ENCODE assay signal across 11 cellular contexts in genomic region chr3:111714305-111714704, GRCh38. TPM values are rescaled to one million over a fixed set of nuclear protein-coding genes. Genes with fewer than 3 reads are reported as not detected.
DNase-seq lines count a peak whose midpoint lies in the region; ATAC-seq, FAIRE-seq and TF ChIP-seq lines count a peak whose summit lies in the region.
"Had no signal": no experiment of that assay in that cellular context is flagged by ENCODE, and none has a peak within 500 bp of the region (broad histone marks: within the 10 kb centered on the region; RNA-seq: fewer than 3 reads in every experiment).

No MANE protein-coding gene starts in this region.

- H3K9me3 Mint-ChIP-seq in neural progenitor cell (no peaks in the 10 kb centered on the region), Calu3 (ENCODE audit: low read depth, unreplicated experiment) (no peaks in the 10 kb centered on the region)
- no peaks in the 10 kb centered on the region for H3K9me3 Mint-ChIP-seq in activated CD4-positive, alpha-beta T cell treated with anti-CD3 and anti-CD28 coated beads, Interleukin-2, amount 10 ng/mL, durations not matched to agents 7 days and 5 days
- no peaks in the 10 kb centered on the region for H3K9me3 Mint-ChIP-seq in naive thymus-derived CD8-positive, alpha-beta T cell
- H3K9me3 Mint-ChIP-seq: activated CD4-positive, alpha-beta T cell treated with anti-CD3 and anti-CD28 coated beads, Interleukin-2, amount 10 ng/mL, durations not matched to agents 24 days and 14 days had no signal

- WGBS in GM23248 (ENCODE audit: low coverage in 1 of 2, low lambda C conversion rate in 2 of 2, missing lambda C conversion rate in 2 of 2), 2 experiments = 56 to 60% methylated on average over 1 of the region's 1 CpG

- H2AFZ ChIP-seq in GM23248 (no peak overlapping the region), neural progenitor cell (replicated peaks) (no peak overlapping the region)

- DNase-seq in GM23248 (peak; percentile 79), RCC 7860 (ENCODE audit: low spot score) (peak; percentile 37), choroid plexus epithelial cell (ENCODE audit: low read depth) (peak; percentile 40), neural progenitor cell (ENCODE audit: low spot score) (peak; percentile 40), Calu3 (no peak), ecto neural progenitor cell (ENCODE audit: low spot score) (no peak)
- DNase-seq in activated CD4-positive, alpha-beta T cell treated with anti-CD3 and anti-CD28 coated beads, Interleukin-2, amount 10 ng/mL, durations not matched to agents 7 days and 5 days = no peak
- DNase-seq in naive thymus-derived CD8-positive, alpha-beta T cell = no peak
- DNase-seq: activated CD4-positive, alpha-beta T cell treated with anti-CD3 and anti-CD28 coated beads, Interleukin-2, amount 10 ng/mL, durations not matched to agents 24 days and 14 days; activated gamma-delta T cell treated with Interleukin-2 at 50 U/mL for 16 hours; DMS153 had no signal

- no TSS peak for BruUV-seq in Calu3 (replicated peaks; lab: Mats Ljungman, UMichigan)

- no peaks in the 10 kb centered on the region for H3K36me3 ChIP-seq in GM23248 (ENCODE audit: low read depth)
- H3K36me3 ChIP-seq in neural progenitor cell = no peaks in the 10 kb centered on the region

- TF ChIP-seq CTCF in choroid plexus epithelial cell (conservative IDR thresholded peaks at IDR 0.05; ENCODE audit: low read depth, low read length) (no peak), neural progenitor cell (IDR thresholded peaks at IDR 0.05) (peak; percentile 16), Calu3 (IDR thresholded peaks at IDR 0.05; ENCODE audit: unreplicated experiment) (no peak)

- no peak for ATAC-seq in naive thymus-derived CD8-positive, alpha-beta T cell

- H3K4me1 Mint-ChIP-seq in neural progenitor cell = peaks cover 12% of the 10 kb centered on the region
- peaks cover 8% of the 10 kb centered on the region for H3K4me1 Mint-ChIP-seq in Calu3 (ENCODE audit: low read depth, unreplicated experiment)
- H3K4me1 Mint-ChIP-seq in activated CD4-positive, alpha-beta T cell treated with anti-CD3 and anti-CD28 coated beads, Interleukin-2, amount 10 ng/mL, durations not matched to agents 7 days and 5 days = peaks cover 10% of the 10 kb centered on the region
- peaks cover 4 to 12% (median 10%) of the 10 kb centered on the region in 4 donors for H3K4me1 Mint-ChIP-seq in naive thymus-derived CD8-positive, alpha-beta T cell

- no peak overlapping the region for H3K4me2 ChIP-seq in GM23248 (ENCODE audit: unreplicated experiment)
- no peak overlapping the region for H3K4me2 ChIP-seq in neural progenitor cell

- POLR2A ChIA-PET in activated CD4-positive, alpha-beta T cell treated with anti-CD3 and anti-CD28 coated beads, Interleukin-2, amount 10 ng/mL, durations not matched to agents 7 days and 5 days (lab: Charles Lee) = interaction anchor here (0.6 to 0.9 kb wide), 2 partner anchors 45 to 299 kb away, joined by 3 to 4 read pairs; no protein-coding TSS in a partner anchor
- POLR2A ChIA-PET in naive thymus-derived CD8-positive, alpha-beta T cell (lab: Charles Lee) = no interaction called here

- H3K4me3 ChIP-seq in GM23248 = no peak overlapping the region
- H3K4me3 ChIP-seq in choroid plexus epithelial cell (ENCODE audit: low read depth, low read length) = no peak overlapping the region
- no peak overlapping the region for H3K4me3 ChIP-seq in neural progenitor cell

- H3K27me3 Mint-ChIP-seq in neural progenitor cell (ENCODE audit: insufficient read depth, low read depth) (no peaks in the 10 kb centered on the region), Calu3 (ENCODE audit: unreplicated experiment) (no peaks in the 10 kb centered on the region)
- H3K27me3 Mint-ChIP-seq in activated CD4-positive, alpha-beta T cell treated with anti-CD3 and anti-CD28 coated beads, Interleukin-2, amount 10 ng/mL, durations not matched to agents 7 days and 5 days = no peaks in the 10 kb centered on the region
- no peaks in the 10 kb centered on the region for H3K27me3 Mint-ChIP-seq in naive thymus-derived CD8-positive, alpha-beta T cell
- H3K27me3 Mint-ChIP-seq: activated CD4-positive, alpha-beta T cell treated with anti-CD3 and anti-CD28 coated beads, Interleukin-2, amount 10 ng/mL, durations not matched to agents 24 days and 14 days had no signal

- H3K36me3 Mint-ChIP-seq in neural progenitor cell (peaks cover 3% of the 10 kb centered on the region), Calu3 (ENCODE audit: insufficient read depth, unreplicated experiment) (no peaks in the 10 kb centered on the region)
- peaks cover 21% of the 10 kb centered on the region for H3K36me3 Mint-ChIP-seq in activated CD4-positive, alpha-beta T cell treated with anti-CD3 and anti-CD28 coated beads, Interleukin-2, amount 10 ng/mL, durations not matched to agents 7 days and 5 days (ENCODE audit: low read depth)
- peaks cover under 1 to 69% (median 2%) of the 10 kb centered on the region in 3 donors for H3K36me3 Mint-ChIP-seq in naive thymus-derived CD8-positive, alpha-beta T cell

- FAIRE-seq in RCC 7860 (lab: Jason Lieb, UNC) = no peak

- CTCF ChIA-PET in Calu3 (lab: Charles Lee) = interaction anchor here (0.5 to 5.6 kb wide), 6 partner anchors 19 to 299 kb away, joined by 3 to 67 read pairs (median 6); partner anchors contain the start of gene PHLDB2
- CTCF ChIA-PET in activated CD4-positive, alpha-beta T cell treated with anti-CD3 and anti-CD28 coated beads, Interleukin-2, amount 10 ng/mL, durations not matched to agents 7 days and 5 days (lab: Charles Lee) = interaction anchor here (0.8 to 1.5 kb wide), 2 partner anchors 253 to 300 kb away, joined by 3 to 5 read pairs; no protein-coding TSS in a partner anchor

- H3K79me2 ChIP-seq in GM23248 (ENCODE audit: insufficient read depth) (no peaks in the 10 kb centered on the region), neural progenitor cell (ENCODE audit: low read depth) (no peaks in the 10 kb centered on the region)

- H3K27ac Mint-ChIP-seq in neural progenitor cell (no peak overlapping the region), Calu3 (ENCODE audit: unreplicated experiment) (no peak overlapping the region)
- H3K27ac Mint-ChIP-seq in activated CD4-positive, alpha-beta T cell treated with anti-CD3 and anti-CD28 coated beads, Interleukin-2, amount 10 ng/mL, durations not matched to agents 7 days and 5 days = no peak overlapping the region
- no peak overlapping the region for H3K27ac Mint-ChIP-seq in naive thymus-derived CD8-positive, alpha-beta T cell
- H3K27ac Mint-ChIP-seq: activated CD4-positive, alpha-beta T cell treated with anti-CD3 and anti-CD28 coated beads, Interleukin-2, amount 10 ng/mL, durations not matched to agents 24 days and 14 days had no signal

- H4K20me1 ChIP-seq in GM23248 (ENCODE audit: insufficient read depth) = no peaks in the 10 kb centered on the region
- H4K20me1 ChIP-seq in neural progenitor cell (ENCODE audit: low read depth) = no peaks in the 10 kb centered on the region

- H3K9ac ChIP-seq in GM23248 (no peak overlapping the region), neural progenitor cell (no peak overlapping the region)

- no peak overlapping the region for H3K4me3 Mint-ChIP-seq in neural progenitor cell
- no peak overlapping the region for H3K4me3 Mint-ChIP-seq in Calu3 (ENCODE audit: low read depth, unreplicated experiment)
- no peak overlapping the region for H3K4me3 Mint-ChIP-seq in activated CD4-positive, alpha-beta T cell treated with anti-CD3 and anti-CD28 coated beads, Interleukin-2, amount 10 ng/mL, durations not matched to agents 7 days and 5 days
- H3K4me3 Mint-ChIP-seq in naive thymus-derived CD8-positive, alpha-beta T cell = no peak overlapping the region
- H3K4me3 Mint-ChIP-seq: activated CD4-positive, alpha-beta T cell treated with anti-CD3 and anti-CD28 coated beads, Interleukin-2, amount 10 ng/mL, durations not matched to agents 24 days and 14 days had no signal

- H3K9me3 ChIP-seq in GM23248 (ENCODE audit: low read depth) = no peaks in the 10 kb centered on the region
- H3K9me3 ChIP-seq in neural progenitor cell (ENCODE audit: low read depth) = no peaks in the 10 kb centered on the region

- H3K27me3 ChIP-seq in GM23248 (replicated peaks; ENCODE audit: insufficient read depth) (no peaks in the 10 kb centered on the region), neural progenitor cell (no peaks in the 10 kb centered on the region)

- no peaks in the 10 kb centered on the region for H3K9me2 ChIP-seq in GM23248 (ENCODE audit: insufficient read depth)

- intact Hi-C loops in Calu3 (cut with micrococcal nuclease; ENCODE audit: unreplicated experiment) = no loop called here

- H3K27ac ChIP-seq in GM23248 (no peak overlapping the region), neural progenitor cell (no peak overlapping the region)

- in situ Hi-C loops in GM23248 (cut with MboI) = no loop called here

- H3F3A ChIP-seq in GM23248 (ENCODE audit: insufficient read depth) = 0 out of 2 replicates have a peak, but pooled peaks cover 11% of the 10 kb centered on the region
- no peaks in the 10 kb centered on the region for H3F3A ChIP-seq in neural progenitor cell (ENCODE audit: low read depth)

- H3K4me1 ChIP-seq in GM23248 (ENCODE audit: insufficient read depth) = peaks cover 16% of the 10 kb centered on the region
- H3K4me1 ChIP-seq in neural progenitor cell = no peaks in the 10 kb centered on the region

RNA-seq across cellular contexts. Expression of gene PLCXD2, which starts 39.8 kb away (rescaled TPM):
- 0.38 and 0.54 TPM in 2 replicates for total RNA-seq in GM23248 (2014; rRNA removed; shearing (Covaris generic))
- 0.11 TPM in 1 of 2 replicates, not detected in the other for polyA plus RNA-seq in GM23248 (2016; fragmentation: Nextera tagmentation; extraction: Ambion mirVana)
- 6.4 and 7.1 TPM in 2 replicates for total RNA-seq in neural progenitor cell (ENCODE audit: low replicate concordance)
- total RNA-seq in Calu3 (2022) = 7.9 and 12.2 TPM in 2 replicates
- total RNA-seq in activated CD4-positive, alpha-beta T cell treated with anti-CD3 and anti-CD28 coated beads, Interleukin-2, amount 10 ng/mL, durations not matched to agents 7 days and 5 days = 10 to 100 TPM; 11.6 to 12.6 TPM
- total RNA-seq in naive thymus-derived CD8-positive, alpha-beta T cell = 10 to 100 TPM; 11.6 to 12.3 TPM
- 1 to 10 TPM; 2.3 to 2.5 (median 2.4) TPM for polyA plus RNA-seq in naive thymus-derived CD8-positive, alpha-beta T cell

Comparison
In these comparisons a context has a peak if more than half of its experiments do, and no peak if none do; other contexts are left out.
1. DNase-seq: peak in GM23248 (single experiment), RCC 7860 (single experiment), choroid plexus epithelial cell (single experiment) and neural progenitor cell (single experiment); none in Calu3 (single experiment), activated CD4-positive, alpha-beta T cell treated with anti-CD3 and anti-CD28 coated beads, Interleukin-2, amount 10 ng/mL, durations not matched to agents 7 days and 5 days (single experiment), ecto neural progenitor cell (single experiment) and naive thymus-derived CD8-positive, alpha-beta T cell (0 of 10).